In the genomic region with DNA sequence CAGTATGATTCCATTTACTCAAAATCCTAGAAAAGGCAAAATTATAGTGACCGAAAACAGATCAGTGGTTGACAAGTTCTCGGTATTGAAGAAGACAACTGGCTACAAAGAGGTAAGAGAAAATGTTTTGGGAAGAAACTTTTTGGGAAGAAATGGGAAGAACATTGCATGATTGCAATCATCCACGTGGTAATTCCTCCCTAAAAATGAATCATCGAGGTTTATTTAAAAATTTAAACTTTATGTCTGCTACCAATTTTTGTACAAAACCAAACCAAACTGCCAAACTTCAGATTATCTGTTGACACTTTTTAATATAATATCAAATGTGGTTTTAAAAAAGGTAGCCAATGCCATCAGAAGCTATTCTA, we compare ENCODE assay signal across 19 cellular contexts. TPM values are rescaled to one million over a fixed set of nuclear protein-coding genes. Genes with fewer than 3 reads are reported as not detected.
DNase-seq lines count a peak whose midpoint lies in the region; ATAC-seq and TF ChIP-seq lines count a peak whose summit lies in the region.
"Had no signal": no experiment of that assay in that cellular context is flagged by ENCODE, and none has a peak within 500 bp of the region (broad histone marks: within the 10 kb centered on the region; RNA-seq: fewer than 3 reads in every experiment).

No MANE protein-coding gene starts in this region.

- peaks cover 27% of the 10 kb centered on the region for H3K79me2 ChIP-seq in mesendoderm (ENCODE audit: control insufficient read depth, insufficient read depth, low read length)

- peak overlapping the region; percentile 93 for H3K27ac Mint-ChIP-seq in MCF 10A (ENCODE audit: low read depth, unreplicated experiment)
- no peak overlapping the region for H3K27ac Mint-ChIP-seq in progenitor cell of endocrine pancreas
- H3K27ac Mint-ChIP-seq: activated naive CD8-positive, alpha-beta T cell treated with anti-CD3 and anti-CD28 coated beads, Interleukin-2, amount 10 ng/mL, durations not matched to agents 7 days and 5 days had no signal

- no peak overlapping the region for H4K8ac ChIP-seq in mesendoderm (ENCODE audit: low read depth, low read length)

- no peak overlapping the region for H3K18ac ChIP-seq in mesendoderm (ENCODE audit: low read length)

- no peak overlapping the region for H3K56ac ChIP-seq in mesendoderm (ENCODE audit: low read length)

- no peaks in the 10 kb centered on the region for H3K9me3 Mint-ChIP-seq in MCF 10A (ENCODE audit: unreplicated experiment)
- H3K9me3 Mint-ChIP-seq in progenitor cell of endocrine pancreas (ENCODE audit: low read depth): no peaks in the 10 kb centered on the region

- TF ChIP-seq CTCF in MCF 10A (IDR thresholded peaks at IDR 0.05; ENCODE audit: unreplicated experiment): no peak
- no peak for TF ChIP-seq CTCF in breast epithelium (IDR thresholded peaks at IDR 0.05)
- no peak for TF ChIP-seq CTCF in Panc1 (IDR thresholded peaks at IDR 0.05)
- no peak for TF ChIP-seq CTCF in fibroblast of mammary gland (conservative IDR thresholded peaks at IDR 0.05; ENCODE audit: control insufficient read depth, insufficient read depth, low read depth, low read length)
- no peak for TF ChIP-seq CTCF in upper lobe of left lung (IDR thresholded peaks at IDR 0.05)
- no peak for TF ChIP-seq CTCF in progenitor cell of endocrine pancreas (IDR thresholded peaks at IDR 0.05; ENCODE audit: unreplicated experiment)

- no peak overlapping the region for H3K9ac ChIP-seq in mesendoderm (ENCODE audit: low read length)
- H3K9ac ChIP-seq: KMS-11 had no signal

- 51 to 72% methylated on average over 4 of the region's 4 CpGs for WGBS in upper lobe of left lung, 2 donors
- no CpG with 5 or more reads among the region's 4 CpGs for WGBS in mesendoderm (ENCODE audit: extremely low coverage, insufficient coverage, low lambda C conversion rate)

- H2BK15ac ChIP-seq in mesendoderm (replicated peaks; ENCODE audit: low read depth): no peak overlapping the region

- intact Hi-C loops in MCF 10A (cut with micrococcal nuclease): no loop called here
- intact Hi-C loops in breast epithelium (cut with DNase I; ENCODE audit: low total_unique reads): no loop called here
- intact Hi-C loops in Panc1 (cut with micrococcal nuclease; ENCODE audit: unreplicated experiment): no loop called here

- H3K4ac ChIP-seq in mesendoderm (ENCODE audit: low read depth, low read length): no peak overlapping the region

- DNase-seq in MCF 10A (ENCODE audit: unreplicated experiment) (no peak), breast epithelium (ENCODE audit: low spot score in 2 of 2) (no peak), Panc1 (ENCODE audit: low read depth, low spot score) (no peak), fibroblast of mammary gland (ENCODE audit: low read depth) (peak; percentile 35), upper lobe of left lung (no peak), progenitor cell of endocrine pancreas (ENCODE audit: low spot score, unreplicated experiment) (no peak), NCI-H128 (lab: John Stamatoyannopoulos, UW; ENCODE audit: unreplicated experiment) (no peak), mesendoderm (no peak)
- DNase-seq: activated naive CD8-positive, alpha-beta T cell treated with anti-CD3 and anti-CD28 coated beads, Interleukin-2, amount 10 ng/mL, durations not matched to agents 7 days and 5 days; dermis blood vessel endothelial cell; DMS153; left cardiac atrium; NCI-H1930; Right ventricle myocardium superior; stimulated activated CD4-positive, alpha-beta T cell treated with anti-CD3 and anti-CD28 coated beads, Interleukin-12 subunit alpha, Interleukin-12 subunit beta, amount 100 ng/mL, for 4 hours; T-helper 17 cell had no signal

- H3K4me1 ChIP-seq in breast epithelium: peaks cover 0 to 6% of the 10 kb centered on the region in 2 donors
- peaks cover 43% of the 10 kb centered on the region for H3K4me1 ChIP-seq in Panc1 (ENCODE audit: control insufficient read depth, insufficient read depth, low read length)
- H3K4me1 ChIP-seq in upper lobe of left lung: peaks cover 37 to 75% (median 55%) of the 10 kb centered on the region in 4 donors
- H3K4me1 ChIP-seq in mesendoderm (ENCODE audit: control insufficient read depth, low read depth, low read length): no peaks in the 10 kb centered on the region

- ATAC-seq in Panc1 (no peak), upper lobe of left lung (ENCODE audit: low FRiP score in 2 of 2) (no peak)
- ATAC-seq: left cardiac atrium, T-helper 17 cell had no signal

- H3K36me3 ChIP-seq in breast epithelium (no peaks in the 10 kb centered on the region), Panc1 (ENCODE audit: control insufficient read depth, insufficient read depth, low read length) (no peaks in the 10 kb centered on the region; the same call in 1 of the 2 replicates), upper lobe of left lung (no peaks in the 10 kb centered on the region), mesendoderm (ENCODE audit: control insufficient read depth, insufficient read depth, low read length) (no peaks in the 10 kb centered on the region)
- H3K36me3 ChIP-seq: vagina had no signal

- H2AK5ac ChIP-seq in mesendoderm (ENCODE audit: low read length): no peak overlapping the region

- in situ Hi-C loops in Panc1 (cut with HindIII; ENCODE audit: low pct_unique_long_range_greater_than_20kb, low sequenced_read_pairs): no loop called here

- TF ChIP-seq POLR2A in breast epithelium (IDR thresholded peaks at IDR 0.05): no peak
- TF ChIP-seq POLR2A in upper lobe of left lung (IDR thresholded peaks at IDR 0.05): no peak

- no peak for TF ChIP-seq EP300 in upper lobe of left lung (IDR thresholded peaks at IDR 0.05)

- no peak overlapping the region for H3K4me3 ChIP-seq in breast epithelium
- H3K4me3 ChIP-seq in Panc1 (ENCODE audit: low read depth in 2 of 2, low read length in 2 of 2): no peak overlapping the region
- H3K4me3 ChIP-seq in fibroblast of mammary gland (ENCODE audit: control insufficient read depth, low read depth, low read length): no peak overlapping the region
- H3K4me3 ChIP-seq in upper lobe of left lung: no peak overlapping the region
- H3K4me3 ChIP-seq in mesendoderm (ENCODE audit: low read length): no peak overlapping the region
- H3K4me3 ChIP-seq: vagina had no signal

- no peak overlapping the region for H3K27ac ChIP-seq in breast epithelium
- H3K27ac ChIP-seq in Panc1 (ENCODE audit: low read length): peak overlapping the region; percentile 82
- H3K27ac ChIP-seq in upper lobe of left lung: peak overlapping the region in 3 of 4 donors; percentile 10 to 61 (median 46)
- H3K27ac ChIP-seq in mesendoderm (ENCODE audit: low read depth, low read length): no peak overlapping the region
- H3K27ac ChIP-seq: KMS-11, vagina had no signal

- CTCF ChIA-PET in MCF 10A (lab: Yijun Ruan, JAX) (interaction anchor here (1.7 kb wide), 1 partner anchor 234 kb away, joined by 5 read pairs; no protein-coding TSS in a partner anchor), Panc1 (lab: Charles Lee) (no interaction called here)

- H3K4me3 Mint-ChIP-seq in MCF 10A (ENCODE audit: unreplicated experiment) (peak overlapping the region; percentile 67), progenitor cell of endocrine pancreas (ENCODE audit: low read depth) (no peak overlapping the region)
- H3K4me3 Mint-ChIP-seq: activated naive CD8-positive, alpha-beta T cell treated with anti-CD3 and anti-CD28 coated beads, Interleukin-2, amount 10 ng/mL, durations not matched to agents 7 days and 5 days; CD14-positive monocyte; T-helper 17 cell had no signal

- peaks cover 28% of the 10 kb centered on the region for H3K4me1 Mint-ChIP-seq in MCF 10A (ENCODE audit: insufficient read depth, unreplicated experiment)
- H3K4me1 Mint-ChIP-seq in progenitor cell of endocrine pancreas (ENCODE audit: low read depth): peaks cover 9% of the 10 kb centered on the region

- H3K4me2 ChIP-seq in mesendoderm (ENCODE audit: low read length): no peak overlapping the region
- H3K4me2 ChIP-seq: KMS-11 had no signal

- no peak overlapping the region for H3K23ac ChIP-seq in mesendoderm (ENCODE audit: low read length)

- TSS peak; percentile 87 for BruUV-seq in MCF 10A (replicated peaks; lab: Mats Ljungman, UMichigan)
- BruUV-seq in Panc1 (replicated peaks; lab: Mats Ljungman, UMichigan): no TSS peak

- peaks cover 22% of the 10 kb centered on the region for H3K36me3 Mint-ChIP-seq in MCF 10A (ENCODE audit: insufficient read depth, unreplicated experiment)
- H3K36me3 Mint-ChIP-seq in progenitor cell of endocrine pancreas (ENCODE audit: insufficient read depth): peaks cover 7% of the 10 kb centered on the region

- no peak overlapping the region for H2BK5ac ChIP-seq in mesendoderm (ENCODE audit: low read length)

- H3K27me3 Mint-ChIP-seq in MCF 10A (ENCODE audit: insufficient read depth, unreplicated experiment) (no peaks in the 10 kb centered on the region), progenitor cell of endocrine pancreas (no peaks in the 10 kb centered on the region)
- H3K27me3 Mint-ChIP-seq: activated naive CD8-positive, alpha-beta T cell treated with anti-CD3 and anti-CD28 coated beads, Interleukin-2, amount 10 ng/mL, durations not matched to agents 7 days and 5 days; T-helper 17 cell had no signal

- H3K27me3 ChIP-seq in breast epithelium (no peaks in the 10 kb centered on the region), Panc1 (ENCODE audit: control insufficient read depth, insufficient read depth, low read length) (no peaks in the 10 kb centered on the region), upper lobe of left lung (no peaks in the 10 kb centered on the region), mesendoderm (ENCODE audit: insufficient read depth, low read length, poor library complexity) (no peaks in the 10 kb centered on the region)
- H3K27me3 ChIP-seq: vagina had no signal

- no peak overlapping the region for H2BK120ac ChIP-seq in mesendoderm (ENCODE audit: low read depth, low read length)

- POLR2A ChIA-PET in MCF 10A (lab: Yijun Ruan, JAX): interaction anchor here (0.7 to 14.0 kb wide), 5 partner anchors 11 to 814 kb away, joined by 3 to 143 read pairs (median 4); partner anchors contain the start of genes CEP95 and DDX5
- POLR2A ChIA-PET in Panc1 (lab: Charles Lee): no interaction called here

- H4K5ac ChIP-seq in mesendoderm (ENCODE audit: low read length): no peak overlapping the region

- H3K79me1 ChIP-seq in mesendoderm (ENCODE audit: low read length): peaks cover 2% of the 10 kb centered on the region

- H3K9me3 ChIP-seq in breast epithelium (no peaks in the 10 kb centered on the region), Panc1 (ENCODE audit: control insufficient read depth, insufficient read depth, low read depth, low read length) (no peaks in the 10 kb centered on the region), upper lobe of left lung (peaks cover 0 to 3% (median 0%) of the 10 kb centered on the region in 4 donors)
- H3K9me3 ChIP-seq: vagina had no signal

RNA-seq across cellular contexts. Expression of gene SMURF2, which starts 8.1 kb away (rescaled TPM):
- total RNA-seq in MCF 10A (2022) (49.2 and 55.8 TPM in 2 replicates), breast epithelium (10 to 100 TPM; 27.2 to 48.3 (median 28.6) TPM), Panc1 (2021; ENCODE audit: unreplicated experiment) (21.3 TPM), upper lobe of left lung (10 to 100 TPM; 24.1 to 58.2 (median 34.9) TPM), progenitor cell of endocrine pancreas (40.8 and 43.9 TPM in 2 replicates)
- polyA plus RNA-seq in Panc1 (2012; ENCODE audit: insufficient read length): 9.3 TPM
- polyA plus RNA-seq in mesendoderm (2013, experiment 1 of 2): 23.1 TPM
- 23.3 TPM for polyA plus RNA-seq in mesendoderm (2013, experiment 2 of 2)

Comparison
In these comparisons a context has a peak if more than half of its experiments do, and no peak if none do; other contexts are left out.
1. H3K27ac ChIP-seq: peak in Panc1 (single experiment) and upper lobe of left lung (3 of 4); none in breast epithelium (0 of 2) and mesendoderm (single experiment).